Comparison of ENCODE assay signal across 24 cellular contexts in genomic region chr2:60742419-60742818, GRCh38. TPM values are rescaled to one million over a fixed set of nuclear protein-coding genes. Genes with fewer than 3 reads are reported as not detected.
A peak's percentile ranks its signal among the peaks of the same experiment; 100 is the strongest.
DNase-seq lines count a peak whose midpoint lies in the region; ATAC-seq and TF ChIP-seq lines count a peak whose summit lies in the region.
"Had no signal": no experiment of that assay in that cellular context is flagged by ENCODE, and none has a peak within 500 bp of the region (broad histone marks: within the 10 kb centered on the region; RNA-seq: fewer than 3 reads in every experiment).

No MANE protein-coding gene starts in this region.

- peaks cover 92% of the 10 kb centered on the region for H3K27me3 Mint-ChIP-seq in WTC11 (ENCODE audit: low read depth)

- H3K4me1 Mint-ChIP-seq in WTC11: peaks cover 19% of the 10 kb centered on the region

- no peak overlapping the region for H3K4me3 Mint-ChIP-seq in WTC11
- H3K4me3 Mint-ChIP-seq: CD14-positive monocyte, T-cell had no signal

- CTCF ChIA-PET in WTC11 (lab: Charles Lee): interaction anchor here (1.4 kb wide), 1 partner anchor 34 kb away, joined by 3 read pairs; no protein-coding TSS in a partner anchor

- H3K9me3 Mint-ChIP-seq in WTC11: peaks cover 5% of the 10 kb centered on the region
- H3K9me3 Mint-ChIP-seq: T-cell had no signal

- TF ChIP-seq CTCF in WTC11 (IDR thresholded peaks at IDR 0.05): no peak

- no peak overlapping the region for H3K27ac Mint-ChIP-seq in WTC11
- H3K27ac Mint-ChIP-seq: CD14-positive monocyte, T-cell had no signal

- 0 out of 2 replicates have a peak, but pooled peaks cover 5% of the 10 kb centered on the region for H3K36me3 Mint-ChIP-seq in WTC11
- H3K36me3 Mint-ChIP-seq: CD14-positive monocyte had no signal

- ATAC-seq in WTC11: peak; percentile 76
- no peak for ATAC-seq in HG03378 (IDR thresholded peaks at IDR 0.05; ENCODE audit: unreplicated experiment)
- no peak for ATAC-seq in HG03175 (IDR thresholded peaks at IDR 0.05; ENCODE audit: unreplicated experiment)
- ATAC-seq: T-cell had no signal

- POLR2A ChIA-PET in WTC11 (lab: Charles Lee): no interaction called here

- DNase-seq in NCI-H1417 (lab: John Stamatoyannopoulos, UW): peak in 2 of 3 experiments; percentile 13 to 64
- no peak for DNase-seq in NCI-H1417 treated with DMSO at 0.1 percent for 48 hours (lab: John Stamatoyannopoulos, UW)
- no peak for DNase-seq in WTC11 (ENCODE audit: low spot score)
- DNase-seq in iPS-NIHi11 (ENCODE audit: low spot score): peak; percentile 30
- peak; percentile 61 for DNase-seq in renal cortical epithelial cell (ENCODE audit: low read depth)
- no peak for DNase-seq in NCI-H1436 (lab: John Stamatoyannopoulos, UW)
- DNase-seq: BE2C, Calu3, IMR-90, KG1, MG63, NCI-H1105 treated with DMSO at 0.1 percent for 48 hours, NCI-H1694 treated with DMSO at 0.1 percent for 48 hours, NCI-H2081 treated with DMSO at 0.1 percent for 48 hours, NCI-H2171, NCI-H226, NCI-H510A, NCI-H774, Right ventricle myocardium superior, RPMI8226, T-cell had no signal

TF ChIP-seq in WTC11, 78 proteins besides CTCF, POLR2A, EP300 and RAD21:
- peak; percentile 31; the same call in 1 of the 2 replicates for TF ChIP-seq FOXP4 (CRISPR knock-in tag; IDR thresholded peaks at IDR 0.05)
- TF ChIP-seq GRHL2 (CRISPR knock-in tag; IDR thresholded peaks at IDR 0.05; ENCODE audit: insufficient replicate concordance, severe bottlenecking): no peak

RNA-seq across cellular contexts. Expression of gene PAPOLG, which starts 13.6 kb away (rescaled TPM):
- total RNA-seq in WTC11 (2021): 19.8 to 22.5 TPM (median 21.5 TPM) in 3 replicates
- total RNA-seq in renal cortical epithelial cell: 11.3 and 16.9 TPM in 2 replicates

Comparison
In these comparisons a context has a peak if more than half of its experiments do, and no peak if none do; other contexts are left out.
1. DNase-seq: peak in NCI-H1417 (2 of 3), iPS-NIHi11 (single experiment) and renal cortical epithelial cell (single experiment); none in NCI-H1417 treated with DMSO at 0.1 percent for 48 hours (single experiment), WTC11 (single experiment) and NCI-H1436 (single experiment).